Comparison of ENCODE assay signal across 8 cellular contexts in genomic region chr2:142980246-142981068, GRCh38.
DNase-seq lines count a peak whose midpoint lies in the region; ATAC-seq and TF ChIP-seq lines count a peak whose summit lies in the region.

No MANE protein-coding gene starts in this region.

- no peaks in the 10 kb centered on the region for H3K9me3 ChIP-seq in BE2C
- H3K9me3 ChIP-seq in Peyer's patch: no peaks in the 10 kb centered on the region
- H3K9me3 ChIP-seq in MG63: no peaks in the 10 kb centered on the region

- TF ChIP-seq POLR2A in Peyer's patch (IDR thresholded peaks at IDR 0.05): no peak

- H3K36me3 ChIP-seq in BE2C (no peaks in the 10 kb centered on the region), Peyer's patch (no peaks in the 10 kb centered on the region), MG63 (no peaks in the 10 kb centered on the region)

- no peak overlapping the region for H3K27ac ChIP-seq in Peyer's patch

- TF ChIP-seq CTCF in BE2C (IDR thresholded peaks at IDR 0.05; ENCODE audit: low read depth, low read length) (peak; percentile 29), Peyer's patch (IDR thresholded peaks at IDR 0.05) (peak in 4 of 6 experiments; percentile 33 to 61 (median 44)), omental fat pad (IDR thresholded peaks at IDR 0.05) (no peak)

- no peaks in the 10 kb centered on the region for H3K9me3 Mint-ChIP-seq in stimulated activated effector memory CD8-positive, alpha-beta T cell treated with anti-CD3 and anti-CD28 coated beads, Interleukin-12 subunit alpha, Interleukin-12 subunit beta, amount 100 ng/mL, for 72 hours

- H3K4me3 ChIP-seq in BE2C (ENCODE audit: low read depth, low read length) (no peak overlapping the region), Peyer's patch (no peak overlapping the region), MG63 (no peak overlapping the region)

- no peaks in the 10 kb centered on the region for H3K36me3 Mint-ChIP-seq in stimulated activated effector memory CD8-positive, alpha-beta T cell treated with anti-CD3 and anti-CD28 coated beads, Interleukin-12 subunit alpha, Interleukin-12 subunit beta, amount 100 ng/mL, for 72 hours

- ATAC-seq in GM18867 (IDR thresholded peaks at IDR 0.05; ENCODE audit: unreplicated experiment) (peak; percentile 37), HG03442 (IDR thresholded peaks at IDR 0.05; ENCODE audit: unreplicated experiment) (peak; percentile 38), omental fat pad (ENCODE audit: low FRiP score) (no peak)
- peak; percentile 91 for ATAC-seq in stimulated activated effector memory CD8-positive, alpha-beta T cell treated with anti-CD3 and anti-CD28 coated beads, Interleukin-12 subunit alpha, Interleukin-12 subunit beta, amount 100 ng/mL, for 72 hours

- DNase-seq in BE2C: no peak
- no peak for DNase-seq in Peyer's patch
- DNase-seq in fibroblast of gingiva (ENCODE audit: low read depth): peak; percentile 76
- DNase-seq in stimulated activated effector memory CD8-positive, alpha-beta T cell treated with anti-CD3 and anti-CD28 coated beads, Interleukin-12 subunit alpha, Interleukin-12 subunit beta, amount 100 ng/mL, for 72 hours (ENCODE audit: low spot score in 2 of 2): no peak
- no peak for DNase-seq in omental fat pad (ENCODE audit: low spot score)
- DNase-seq in MG63: no peak

- H3K4me1 Mint-ChIP-seq in stimulated activated effector memory CD8-positive, alpha-beta T cell treated with anti-CD3 and anti-CD28 coated beads, Interleukin-12 subunit alpha, Interleukin-12 subunit beta, amount 100 ng/mL, for 72 hours: no peaks in the 10 kb centered on the region

- H3K4me3 Mint-ChIP-seq in stimulated activated effector memory CD8-positive, alpha-beta T cell treated with anti-CD3 and anti-CD28 coated beads, Interleukin-12 subunit alpha, Interleukin-12 subunit beta, amount 100 ng/mL, for 72 hours: no peak overlapping the region

- H3K4me1 ChIP-seq in BE2C (no peaks in the 10 kb centered on the region), Peyer's patch (no peaks in the 10 kb centered on the region)

- no peak overlapping the region for H3K27ac Mint-ChIP-seq in stimulated activated effector memory CD8-positive, alpha-beta T cell treated with anti-CD3 and anti-CD28 coated beads, Interleukin-12 subunit alpha, Interleukin-12 subunit beta, amount 100 ng/mL, for 72 hours

- no peaks in the 10 kb centered on the region for H3K27me3 ChIP-seq in BE2C
- H3K27me3 ChIP-seq in Peyer's patch: no peaks in the 10 kb centered on the region
- H3K27me3 ChIP-seq in MG63: no peaks in the 10 kb centered on the region

Comparison
In these comparisons a context has a peak if more than half of its experiments do, and no peak if none do; other contexts are left out.
1. CTCF ChIP-seq: peak in BE2C (single experiment) and Peyer's patch (4 of 6); none in omental fat pad (0 of 3).